In the genomic region with DNA sequence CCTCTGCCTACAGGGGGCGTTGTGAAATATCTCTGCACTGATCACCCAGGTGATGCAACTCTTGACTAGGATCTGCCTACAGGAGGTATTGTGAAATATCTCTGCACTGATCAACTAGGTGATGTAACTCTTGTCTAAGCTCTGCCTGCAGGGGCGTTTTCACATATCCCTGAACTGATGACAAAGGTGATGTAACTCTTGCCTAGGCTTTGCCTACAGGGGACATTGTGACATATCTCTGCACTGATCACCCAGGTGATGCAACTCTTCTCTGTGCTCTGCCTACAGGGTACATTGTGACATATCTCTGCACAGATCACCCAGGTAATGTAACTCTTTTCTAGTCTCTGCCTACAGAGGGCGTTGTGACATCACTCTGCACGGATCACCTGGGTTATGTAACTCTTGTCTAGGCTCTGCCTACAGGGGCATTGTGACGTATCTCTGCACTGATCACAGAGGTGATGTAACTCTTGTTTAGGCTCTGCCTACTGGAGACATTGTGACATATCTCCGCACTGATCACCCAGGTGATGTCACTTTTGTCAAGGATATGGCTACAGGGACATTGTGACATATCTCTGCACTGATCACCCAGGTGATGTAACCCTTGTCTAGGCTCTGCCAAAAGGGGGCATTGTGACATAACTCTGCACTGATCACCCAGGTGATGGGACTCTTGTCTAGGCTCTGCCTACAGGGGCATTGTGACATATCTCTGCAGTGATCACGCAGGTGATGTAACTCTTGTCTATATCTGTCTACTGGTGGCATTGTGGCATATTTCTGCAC, we compare ENCODE assay signal across 9 cellular contexts. TPM values are rescaled to one million over a fixed set of nuclear protein-coding genes. Genes with fewer than 3 reads are reported as not detected.
A peak's percentile ranks its signal among the peaks of the same experiment; 100 is the strongest.
DNase-seq lines count a peak whose midpoint lies in the region; ATAC-seq and TF ChIP-seq lines count a peak whose summit lies in the region.
"Not testable (repeated sequence)": the region's sequence is repeated elsewhere in the genome, so short reads cannot be mapped to it uniquely, and the experiment has no call there.
"Had no signal": no experiment of that assay in that cellular context is flagged by ENCODE, and none has a peak within 500 bp of the region (broad histone marks: within the 10 kb centered on the region; RNA-seq: fewer than 3 reads in every experiment).

No MANE protein-coding gene starts in this region.

- WGBS in heart right ventricle, 2 donors = 36 to 40% methylated on average over 7 of the region's 7 CpGs
- no CpG with 5 or more reads among the region's 7 CpGs for WGBS in trophoblast cell (ENCODE audit: extremely low coverage, insufficient coverage, insufficient read length)

- intact Hi-C loops in OCI-LY7 (cut with micrococcal nuclease; ENCODE audit: unreplicated experiment); heart right ventricle (cut with DNase I): not testable (repeated sequence)

- not testable (repeated sequence) for H3K27me3 Mint-ChIP-seq in activated CD4-positive, alpha-beta memory T cell treated with anti-CD3 and anti-CD28 coated beads, Interleukin-2, amount 10 ng/mL, durations not matched to agents 7 days and 5 days

- H2AK5ac ChIP-seq in trophoblast cell (ENCODE audit: low read length) = not testable (repeated sequence)

- in situ Hi-C loops in GM13977 (cut with MboI; ENCODE audit: low pct_unique_long_range_greater_than_20kb, low sequenced_read_pairs, unreplicated experiment) = not testable (repeated sequence)

- not testable (repeated sequence) for H2BK5ac ChIP-seq in trophoblast cell (ENCODE audit: low read depth, low read length, poor library complexity)

- not testable (repeated sequence) for H4K12ac ChIP-seq in trophoblast cell (ENCODE audit: low read depth, low read length)

- H3K4me1 Mint-ChIP-seq in activated CD4-positive, alpha-beta memory T cell treated with anti-CD3 and anti-CD28 coated beads, Interleukin-2, amount 10 ng/mL, durations not matched to agents 7 days and 5 days = not testable (repeated sequence)

- not testable (repeated sequence) for H3K79me1 ChIP-seq in trophoblast cell (ENCODE audit: low read length)

- not testable (repeated sequence) for H2BK12ac ChIP-seq in trophoblast cell (ENCODE audit: low read length)

- not testable (repeated sequence) for H3K4me1 ChIP-seq in OCI-LY7 (ENCODE audit: insufficient read depth, low read length, poor library complexity, severe bottlenecking); heart right ventricle; trophoblast cell (ENCODE audit: control insufficient read depth in 1 of 2, insufficient read depth in 2 of 2, low read length in 2 of 2)

- H4K8ac ChIP-seq in trophoblast cell (ENCODE audit: low read depth, low read length) = not testable (repeated sequence)

- H3K27me3 ChIP-seq in heart right ventricle = peaks cover 0 to 13% (median 3%) of the 10 kb centered on the region in 7 donors
- not testable (repeated sequence) for H3K27me3 ChIP-seq in trophoblast cell (ENCODE audit: insufficient read depth, low read length)

- H3K9me3 Mint-ChIP-seq in activated CD4-positive, alpha-beta memory T cell treated with anti-CD3 and anti-CD28 coated beads, Interleukin-2, amount 10 ng/mL, durations not matched to agents 7 days and 5 days = peaks cover 26% of the 10 kb centered on the region

- H3K36me3 Mint-ChIP-seq in activated CD4-positive, alpha-beta memory T cell treated with anti-CD3 and anti-CD28 coated beads, Interleukin-2, amount 10 ng/mL, durations not matched to agents 7 days and 5 days (ENCODE audit: low read depth) = not testable (repeated sequence)

- not testable (repeated sequence) for H3K9ac ChIP-seq in trophoblast cell (ENCODE audit: low read length)

- not testable (repeated sequence) for H3K4me3 Mint-ChIP-seq in activated CD4-positive, alpha-beta memory T cell treated with anti-CD3 and anti-CD28 coated beads, Interleukin-2, amount 10 ng/mL, durations not matched to agents 7 days and 5 days

- TF ChIP-seq CTCF in GM13977 (IDR thresholded peaks at IDR 0.05; ENCODE audit: extremely low read depth, insufficient read depth, missing control alignments) (peak; percentile 40), OCI-LY7 (conservative IDR thresholded peaks at IDR 0.05; ENCODE audit: low read length) (peak; percentile 55)
- not testable (repeated sequence) for TF ChIP-seq CTCF in heart right ventricle (IDR thresholded peaks at IDR 0.05)

- not testable (repeated sequence) for H3K14ac ChIP-seq in trophoblast cell (ENCODE audit: low read length)

- H3K79me2 ChIP-seq in OCI-LY7 (ENCODE audit: insufficient read depth, low read depth, low read length); trophoblast cell (ENCODE audit: control insufficient read depth, insufficient read depth, low read length, poor library complexity): not testable (repeated sequence)

- H3K36me3 ChIP-seq in OCI-LY7 (ENCODE audit: insufficient read depth, low read length); heart right ventricle; trophoblast cell (ENCODE audit: control insufficient read depth in 1 of 2, insufficient read depth in 2 of 2, low read length in 2 of 2): not testable (repeated sequence)

- not testable (repeated sequence) for H3K4me2 ChIP-seq in OCI-LY7 (ENCODE audit: low read length); trophoblast cell (ENCODE audit: low read length)

- ATAC-seq in HG02763 (IDR thresholded peaks at IDR 0.05; ENCODE audit: unreplicated experiment) (peak; percentile 13), heart right ventricle (peak in 7 of 8 donors; percentile 13 to 46 (median 23))

- H2AFZ ChIP-seq in OCI-LY7 (ENCODE audit: low read length); trophoblast cell (ENCODE audit: insufficient read depth, low read length, poor library complexity): not testable (repeated sequence)

- not testable (repeated sequence) for H3K4ac ChIP-seq in trophoblast cell (ENCODE audit: low read depth, low read length)

- not testable (repeated sequence) for H3K4me3 ChIP-seq in OCI-LY7 (ENCODE audit: low read depth, low read length, poor library complexity, severe bottlenecking); heart right ventricle; trophoblast cell (ENCODE audit: low read depth, low read length)

- not testable (repeated sequence) for BruUV-seq in OCI-LY7 (replicated peaks; lab: Mats Ljungman, UMichigan)

- not testable (repeated sequence) for H3K9me3 ChIP-seq in OCI-LY7 (ENCODE audit: low read length); heart right ventricle
- H3K9me3 ChIP-seq in trophoblast cell (ENCODE audit: insufficient read depth, low read depth, low read length) = peaks cover 22% of the 10 kb centered on the region

- not testable (repeated sequence) for H3K23ac ChIP-seq in trophoblast cell (ENCODE audit: low read length)

- not testable (repeated sequence) for H3K27ac ChIP-seq in OCI-LY7 (ENCODE audit: low read depth, low read length, poor library complexity, severe bottlenecking); heart right ventricle; trophoblast cell (ENCODE audit: low read depth, low read length)

- not testable (repeated sequence) for H3K18ac ChIP-seq in trophoblast cell (ENCODE audit: low read length)

- POLR2A ChIA-PET in OCI-LY7 (lab: Charles Lee); activated CD4-positive, alpha-beta memory T cell treated with anti-CD3 and anti-CD28 coated beads, Interleukin-2, amount 10 ng/mL, durations not matched to agents 7 days and 5 days (lab: Charles Lee): not testable (repeated sequence)

- H4K20me1 ChIP-seq in OCI-LY7 (ENCODE audit: insufficient read depth, low read length) = not testable (repeated sequence)

- not testable (repeated sequence) for H4K91ac ChIP-seq in trophoblast cell (ENCODE audit: low read depth, low read length)

- H3K9me2 ChIP-seq in OCI-LY7 (ENCODE audit: insufficient read depth, low read length) = not testable (repeated sequence)

- not testable (repeated sequence) for H2BK120ac ChIP-seq in trophoblast cell (ENCODE audit: insufficient read depth, low read length, poor library complexity)

- not testable (repeated sequence) for DNase-seq in GM13977 (ENCODE audit: low spot score); heart right ventricle
- DNase-seq in OCI-LY7 (ENCODE audit: low spot score) = peak; percentile 31
- peak; percentile 31 for DNase-seq in activated CD4-positive, alpha-beta memory T cell treated with anti-CD3 and anti-CD28 coated beads, Interleukin-2, amount 10 ng/mL, durations not matched to agents 7 days and 5 days
- DNase-seq in cerebellar cortex (ENCODE audit: low spot score) = peak; percentile 12
- peak; percentile 36 to 57 for DNase-seq in trophoblast cell

- H3K27ac Mint-ChIP-seq in activated CD4-positive, alpha-beta memory T cell treated with anti-CD3 and anti-CD28 coated beads, Interleukin-2, amount 10 ng/mL, durations not matched to agents 7 days and 5 days = not testable (repeated sequence)

- CTCF ChIA-PET in OCI-LY7 (lab: Charles Lee; ENCODE audit: unreplicated experiment); activated CD4-positive, alpha-beta memory T cell treated with anti-CD3 and anti-CD28 coated beads, Interleukin-2, amount 10 ng/mL, durations not matched to agents 7 days and 5 days (lab: Charles Lee): not testable (repeated sequence)

RNA-seq across cellular contexts. Expression of a gene that starts 49.0 kb away (rescaled TPM):
- total RNA-seq in OCI-LY7 (2014; rRNA removed; shearing (Covaris generic)) = 18.4 and 21.3 TPM in 2 replicates
- total RNA-seq in OCI-LY7 (2022) = 86.9 and 88.3 TPM in 2 replicates
- total RNA-seq in activated CD4-positive, alpha-beta memory T cell treated with anti-CD3 and anti-CD28 coated beads, Interleukin-2, amount 10 ng/mL, durations not matched to agents 7 days and 5 days = 10 to 100 TPM; 63.4 to 64.4 TPM
- 10 to 100 TPM; 45.5 to 53.3 (median 49.9) TPM for total RNA-seq in heart right ventricle
- polyA plus RNA-seq in heart right ventricle = 10 to 100 TPM; 15.3 to 26.2 TPM
- 51.7 and 54.8 TPM in 2 replicates for polyA plus RNA-seq in trophoblast cell (2013)

RNA-seq across cellular contexts. Expression of a gene that starts 59.9 kb away (rescaled TPM):
- total RNA-seq in OCI-LY7 (2014; rRNA removed; shearing (Covaris generic)) = not detected in 2 replicates
- total RNA-seq in OCI-LY7 (2022) (not detected in 2 replicates), heart right ventricle (not detected)
- not detected for total RNA-seq in activated CD4-positive, alpha-beta memory T cell treated with anti-CD3 and anti-CD28 coated beads, Interleukin-2, amount 10 ng/mL, durations not matched to agents 7 days and 5 days
- under 1 TPM in 1 of 2 donors, not detected in 1; 0.03 TPM for polyA plus RNA-seq in heart right ventricle
- 0.12 and 0.17 TPM in 2 replicates for polyA plus RNA-seq in trophoblast cell (2013)
- total RNA-seq: glomerular endothelial cell, mesenteric fat pad had no signal
